11 cellular contexts compared by ENCODE assay signal in genomic region chr22:40128989-40129388, GRCh38. TPM values are rescaled to one million over a fixed set of nuclear protein-coding genes. Genes with fewer than 3 reads are reported as not detected.
A peak's percentile ranks its signal among the peaks of the same experiment; 100 is the strongest.
DNase-seq lines count a peak whose midpoint lies in the region; ATAC-seq and TF ChIP-seq lines count a peak whose summit lies in the region.
"Had no signal": no experiment of that assay in that cellular context is flagged by ENCODE, and none has a peak within 500 bp of the region (broad histone marks: within the 10 kb centered on the region; RNA-seq: fewer than 3 reads in every experiment).

No MANE protein-coding gene starts in this region.

- peaks cover 11% of the 10 kb centered on the region for H3K36me3 Mint-ChIP-seq in T-helper 17 cell (ENCODE audit: low read depth)

- H3K4me3 ChIP-seq in DND-41 (ENCODE audit: low read depth in 1 of 2, low read length in 2 of 2), result no peak overlapping the region
- H3K4me3 ChIP-seq: cardiac muscle cell, HAP-1 had no signal

- peaks cover 4% of the 10 kb centered on the region; the same call in 1 of the 2 replicates for H4K20me1 ChIP-seq in DND-41 (ENCODE audit: insufficient read depth, low read length)

- H3K79me2 ChIP-seq in DND-41 (ENCODE audit: insufficient read depth, low read length), result 0 out of 2 replicates have a peak, but pooled peaks cover 2% of the 10 kb centered on the region

- H3K27ac Mint-ChIP-seq in T-helper 17 cell, result peak overlapping the region; percentile 59

- ATAC-seq in DND-41 (ENCODE audit: insufficient read depth, low read depth), result peak; percentile 92
- ATAC-seq in T-helper 17 cell, result no peak
- no peak for ATAC-seq in HG02981 (IDR thresholded peaks at IDR 0.05; ENCODE audit: unreplicated experiment)
- ATAC-seq in HG03025 (IDR thresholded peaks at IDR 0.05; ENCODE audit: low FRiP score, unreplicated experiment), result no peak

- H3K27me3 Mint-ChIP-seq in T-helper 17 cell, result no peaks in the 10 kb centered on the region

- no peak overlapping the region for H2AFZ ChIP-seq in DND-41 (ENCODE audit: low read depth, low read length)

- H3K9me3 ChIP-seq in DND-41 (ENCODE audit: insufficient read depth, low read length, severe bottlenecking) (no peaks in the 10 kb centered on the region), T-helper 17 cell (ENCODE audit: control insufficient read depth, low read length, poor library complexity, severe bottlenecking) (no peaks in the 10 kb centered on the region)
- H3K9me3 ChIP-seq: HAP-1 had no signal

- TF ChIP-seq CTCF in DND-41 (IDR thresholded peaks at IDR 0.05; ENCODE audit: borderline replicate concordance, extremely low read depth, low read length, poor library complexity, severe bottlenecking), result no peak

- peak; percentile 75 for DNase-seq in DND-41
- DNase-seq in GM19238 (ENCODE audit: insufficient read length, low spot score), result peak; percentile 24
- DNase-seq in T-helper 17 cell, result no peak
- DNase-seq in left kidney (ENCODE audit: low read depth, low spot score), result peak; percentile 15
- DNase-seq in stimulated activated CD4-positive, alpha-beta T cell treated with anti-CD3 and anti-CD28 coated beads, Interleukin-4, amount 100 ng/mL, for 24 hours, result no peak
- no peak for DNase-seq in stimulated activated CD4-positive, alpha-beta T cell treated with anti-CD3 and anti-CD28 coated beads, Interleukin-15, amount 100 ng/mL, for 24 hours
- DNase-seq: NCI-H2081 treated with DMSO at 0.1 percent for 48 hours had no signal

- peaks cover 25% of the 10 kb centered on the region for H3K4me1 ChIP-seq in DND-41 (ENCODE audit: insufficient read depth, low read length)
- H3K4me1 ChIP-seq: HAP-1 had no signal

- no peak overlapping the region for H3K4me3 Mint-ChIP-seq in T-helper 17 cell

- peaks cover 31% of the 10 kb centered on the region for H3K36me3 ChIP-seq in DND-41 (ENCODE audit: insufficient read depth, low read length)
- H3K36me3 ChIP-seq: HAP-1 had no signal

- peaks cover 31% of the 10 kb centered on the region for H3K4me1 Mint-ChIP-seq in T-helper 17 cell

- no peak overlapping the region; the same call in 1 of the 2 replicates for H3K9ac ChIP-seq in DND-41 (ENCODE audit: low read depth, low read length)

- no peaks in the 10 kb centered on the region for H3K27me3 ChIP-seq in DND-41 (ENCODE audit: insufficient read depth, low read length, poor library complexity)
- H3K27me3 ChIP-seq: cardiac muscle cell had no signal

- H3K4me2 ChIP-seq in DND-41 (ENCODE audit: insufficient read depth, low read length), result peak overlapping the region; percentile 38

- peak overlapping the region; percentile 80 for H3K27ac ChIP-seq in DND-41 (ENCODE audit: low read length)
- H3K27ac ChIP-seq: cardiac muscle cell had no signal

RNA-seq across cellular contexts. Expression of gene TNRC6B, which starts 48.7 kb away (rescaled TPM):
- total RNA-seq in T-helper 17 cell, result 100 to 1,000 TPM; 128 to 140 TPM

Comparison
In these comparisons a context has a peak if more than half of its experiments do, and no peak if none do; other contexts are left out.
1. DNase-seq: peak in DND-41 (single experiment), GM19238 (single experiment) and left kidney (single experiment); none in T-helper 17 cell (0 of 3), stimulated activated CD4-positive, alpha-beta T cell treated with anti-CD3 and anti-CD28 coated beads, Interleukin-4, amount 100 ng/mL, for 24 hours (single experiment) and stimulated activated CD4-positive, alpha-beta T cell treated with anti-CD3 and anti-CD28 coated beads, Interleukin-15, amount 100 ng/mL, for 24 hours (single experiment).